In the genomic region with DNA sequence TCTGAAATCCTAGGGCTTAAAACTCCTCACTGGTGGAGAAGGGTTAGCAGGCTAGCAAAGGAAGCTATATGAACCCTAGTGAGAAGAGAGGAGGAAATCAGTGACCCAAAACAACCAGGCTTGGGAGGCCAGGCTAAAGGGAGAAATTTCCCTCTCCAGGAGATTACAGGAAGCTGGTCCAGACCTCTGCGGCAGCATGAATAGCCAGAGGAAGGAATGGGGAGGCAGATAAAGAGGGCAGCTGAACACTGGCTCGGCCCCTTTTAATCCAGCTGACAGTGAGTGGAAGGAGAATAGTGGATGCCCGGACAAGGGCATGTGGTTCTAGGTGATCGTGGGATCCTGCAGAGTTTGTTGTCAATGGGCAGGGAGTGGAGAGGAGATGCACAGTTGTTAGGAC, we compare ENCODE assay signal across 18 cellular contexts.
DNase-seq lines count a peak whose midpoint lies in the region; TF ChIP-seq lines count a peak whose summit lies in the region.
"Had no signal": no experiment of that assay in that cellular context is flagged by ENCODE, and none has a peak within 500 bp of the region (broad histone marks: within the 10 kb centered on the region; RNA-seq: fewer than 3 reads in every experiment).

No MANE protein-coding gene starts in this region.

- H3K27ac ChIP-seq in left ventricle myocardium inferior (replicated peaks): peak overlapping the region; percentile 33
- H3K27ac ChIP-seq in right atrium auricular region: no peak overlapping the region
- peak overlapping the region; percentile 4 for H3K27ac ChIP-seq in mesodermal cell (ENCODE audit: low read depth, low read length, severe bottlenecking)
- H3K27ac ChIP-seq in tibial nerve: peak overlapping the region in 2 of 4 donors; percentile 25 to 56

- TF ChIP-seq POLR2A in tibial nerve (IDR thresholded peaks at IDR 0.05): no peak

- DNase-seq in left ventricle myocardium inferior (no peak), right atrium auricular region (ENCODE audit: low spot score) (no peak), dermis blood vessel endothelial cell (peak; percentile 87), GM19240 (ENCODE audit: insufficient read length, low spot score) (no peak), putamen (ENCODE audit: low spot score) (no peak), tibial nerve (ENCODE audit: low spot score in 2 of 2) (no peak), OCI-M2 (lab: John Stamatoyannopoulos, UW; ENCODE audit: unreplicated experiment) (no peak)
- DNase-seq: Calu3; CD4-positive, alpha-beta memory T cell; DMS53; Kasumi-1; NCI-H1105 treated with DMSO at 0.1 percent for 48 hours; NCI-H1694 treated with DMSO at 0.1 percent for 48 hours; NCI-H69; OCI-M1; RPMI8226 had no signal

- H3K4me1 ChIP-seq in left ventricle myocardium inferior (peaks cover 38% of the 10 kb centered on the region), right atrium auricular region (peaks cover 0 to 7% of the 10 kb centered on the region in 2 donors), mesodermal cell (ENCODE audit: control insufficient read depth, insufficient read depth, low read length, poor library complexity, severe bottlenecking) (no peaks in the 10 kb centered on the region), tibial nerve (peaks cover 0 to 36% (median 15%) of the 10 kb centered on the region in 4 donors)
- H3K4me1 ChIP-seq: HAP-1 had no signal

- WGBS in mesodermal cell (ENCODE audit: insufficient coverage in 2 of 2), 2 experiments: 62 to 71% methylated on average over 3 to 4 of the region's 4 CpGs
- 36 to 48% methylated on average over 4 of the region's 4 CpGs for WGBS in tibial nerve, 2 donors

- H3K9me3 ChIP-seq in left ventricle myocardium inferior (replicated peaks) (peaks cover 15% of the 10 kb centered on the region), right atrium auricular region (peaks cover 0 to 8% of the 10 kb centered on the region in 2 donors), mesodermal cell (ENCODE audit: control insufficient read depth, low read length) (peaks cover 17% of the 10 kb centered on the region), tibial nerve (no peaks in the 10 kb centered on the region)
- H3K9me3 ChIP-seq: HAP-1 had no signal

- H3K27me3 ChIP-seq in left ventricle myocardium inferior (ENCODE audit: low read depth): no peaks in the 10 kb centered on the region
- no peaks in the 10 kb centered on the region for H3K27me3 ChIP-seq in right atrium auricular region
- no peaks in the 10 kb centered on the region for H3K27me3 ChIP-seq in tibial nerve

- TF ChIP-seq CTCF in left ventricle myocardium inferior (IDR thresholded peaks at IDR 0.05; ENCODE audit: borderline replicate concordance): no peak
- no peak for TF ChIP-seq CTCF in right atrium auricular region (IDR thresholded peaks at IDR 0.05)
- TF ChIP-seq CTCF in tibial nerve (IDR thresholded peaks at IDR 0.05): no peak

- H3K4me3 ChIP-seq in left ventricle myocardium inferior (no peak overlapping the region), right atrium auricular region (no peak overlapping the region), mesodermal cell (ENCODE audit: extremely low read depth, insufficient read depth, low read length, poor library complexity, severe bottlenecking) (no peak overlapping the region), tibial nerve (no peak overlapping the region)
- H3K4me3 ChIP-seq: HAP-1 had no signal

- H3K36me3 ChIP-seq in left ventricle myocardium inferior: no peaks in the 10 kb centered on the region
- H3K36me3 ChIP-seq in right atrium auricular region: no peaks in the 10 kb centered on the region
- H3K36me3 ChIP-seq in mesodermal cell (ENCODE audit: control insufficient read depth, insufficient read depth, low read length): no peaks in the 10 kb centered on the region
- no peaks in the 10 kb centered on the region for H3K36me3 ChIP-seq in tibial nerve
- H3K36me3 ChIP-seq: HAP-1 had no signal

- TF ChIP-seq EP300 in tibial nerve (IDR thresholded peaks at IDR 0.05): no peak

- intact Hi-C loops in left ventricle myocardium inferior (cut with micrococcal nuclease): no loop called here

Comparison
In these comparisons a context has a peak if more than half of its experiments do, and no peak if none do; other contexts are left out.
1. H3K27ac ChIP-seq: peak in left ventricle myocardium inferior (single experiment) and mesodermal cell (single experiment); none in right atrium auricular region (0 of 2).